In genomic region chr4:123446791-123447474, GRCh38 we compare ENCODE assay signal across 1 cellular context.
TF ChIP-seq lines count a peak whose summit lies in the region.

No MANE protein-coding gene starts in this region.

TF ChIP-seq in GM12878, 131 proteins besides CTCF, POLR2A, EP300 and RAD21:
- TF ChIP-seq GABPA (IDR thresholded peaks at IDR 0.05; ENCODE audit: low read depth) (no peak), HCFC1 (IDR thresholded peaks at IDR 0.05; ENCODE audit: low read length) (no peak), DPF2 (IDR thresholded peaks at IDR 0.05) (no peak), RBBP5 (conservative IDR thresholded peaks at IDR 0.05) (no peak), NFIC (IDR thresholded peaks at IDR 0.05; ENCODE audit: low read depth, low read length) (no peak), MAX (IDR thresholded peaks at IDR 0.05; ENCODE audit: low read depth, low read length) (no peak)
